Comparison of ENCODE assay signal across 8 cellular contexts in genomic region chr11:119030329-119031047, GRCh38. TPM values are rescaled to one million over a fixed set of nuclear protein-coding genes. Genes with fewer than 3 reads are reported as not detected.
DNase-seq lines count a peak whose midpoint lies in the region; ATAC-seq and TF ChIP-seq lines count a peak whose summit lies in the region.

Gene SLC37A4 (minus strand): TSS chr11:119030877.

- POLR2A ChIA-PET in BJ (lab: Charles Lee): no interaction called here

- no peaks in the 10 kb centered on the region for H3K9me3 Mint-ChIP-seq in activated CD4-positive, alpha-beta T cell treated with anti-CD3 and anti-CD28 coated beads, Interleukin-2, amount 10 ng/mL, durations not matched to agents 24 days and 14 days

- CTCF ChIA-PET in BJ (lab: Yijun Ruan, JAX): interaction anchor here (0.7 to 2.0 kb wide), 3 partner anchors 11 to 341 kb away, joined by 3 to 13 read pairs (median 6); partner anchors contain the start of genes RPS25 and TRAPPC4

- H3K4me3 ChIP-seq in BJ (ENCODE audit: low read depth, low read length): peak within 1 kb of the TSS; percentile 90
- peak within 1 kb of the TSS; percentile 88 for H3K4me3 ChIP-seq in coronary artery

- H3K36me3 Mint-ChIP-seq in activated CD4-positive, alpha-beta T cell treated with anti-CD3 and anti-CD28 coated beads, Interleukin-2, amount 10 ng/mL, durations not matched to agents 24 days and 14 days (ENCODE audit: low read depth): peaks cover 6% of the 10 kb centered on the region

- H3K36me3 ChIP-seq in BJ (ENCODE audit: control insufficient read depth, insufficient read depth, low read length): peaks cover 1% of the 10 kb centered on the region; the same call in 1 of the 2 replicates

- H3K4me1 Mint-ChIP-seq in activated CD4-positive, alpha-beta T cell treated with anti-CD3 and anti-CD28 coated beads, Interleukin-2, amount 10 ng/mL, durations not matched to agents 24 days and 14 days: peaks cover 19% of the 10 kb centered on the region

- peak within 1 kb of the TSS; percentile 49 to 85 for H3K27ac ChIP-seq in coronary artery
- H3K27ac ChIP-seq in layer of hippocampus (ENCODE audit: low read depth, low read length): peak within 1 kb of the TSS; percentile 81

- ATAC-seq in GM19324 (IDR thresholded peaks at IDR 0.05; ENCODE audit: low FRiP score, unreplicated experiment) (peak; percentile 86), HG03469 (IDR thresholded peaks at IDR 0.05; ENCODE audit: unreplicated experiment) (peak; percentile 69)

- H3K27me3 ChIP-seq in BJ (ENCODE audit: control insufficient read depth, insufficient read depth, low read length) (no peaks in the 10 kb centered on the region), layer of hippocampus (ENCODE audit: control insufficient read depth, insufficient read depth, low read length) (no peaks in the 10 kb centered on the region)

- H3K27ac Mint-ChIP-seq in activated CD4-positive, alpha-beta T cell treated with anti-CD3 and anti-CD28 coated beads, Interleukin-2, amount 10 ng/mL, durations not matched to agents 24 days and 14 days: peak within 1 kb of the TSS; percentile 89

- no peaks in the 10 kb centered on the region for H3K27me3 Mint-ChIP-seq in activated CD4-positive, alpha-beta T cell treated with anti-CD3 and anti-CD28 coated beads, Interleukin-2, amount 10 ng/mL, durations not matched to agents 24 days and 14 days

- intact Hi-C loops in activated CD4-positive, alpha-beta T cell treated with anti-CD3 and anti-CD28 coated beads, Interleukin-2, amount 10 ng/mL, durations not matched to agents 24 days and 14 days (cut with micrococcal nuclease): loop anchor here (1.0 to 2.0 kb wide), 4 partner anchors 12 to 36 kb away; partner anchors contain the start of genes CENATAC, HYOU1, RPS25 and TRAPPC4

- DNase-seq in BJ (ENCODE audit: low read depth) (peak; percentile 85), NCI-H526 treated with DMSO at 0.1 percent for 48 hours (lab: John Stamatoyannopoulos, UW) (peak; percentile 99), coronary artery (ENCODE audit: low spot score) (peak; percentile 97)
- DNase-seq in activated CD4-positive, alpha-beta T cell treated with anti-CD3 and anti-CD28 coated beads, Interleukin-2, amount 10 ng/mL, durations not matched to agents 24 days and 14 days: peak; percentile 100
- DNase-seq in stimulated activated CD4-positive, alpha-beta T cell treated with anti-CD3 and anti-CD28 coated beads, Interleukin-1b, Interleukin-23, amount 100 ng/mL, for 4 hours (ENCODE audit: low read depth in 2 of 2): peak; percentile 99

- peak within 1 kb of the TSS; percentile 83 for H3K4me3 Mint-ChIP-seq in activated CD4-positive, alpha-beta T cell treated with anti-CD3 and anti-CD28 coated beads, Interleukin-2, amount 10 ng/mL, durations not matched to agents 24 days and 14 days

- peak; percentile 94 for TF ChIP-seq CTCF in BJ (IDR thresholded peaks at IDR 0.05; ENCODE audit: insufficient read depth, low read depth, low read length)
- peak; percentile 82 for TF ChIP-seq CTCF in coronary artery (IDR thresholded peaks at IDR 0.05)

RNA-seq across cellular contexts. Expression of gene SLC37A4, which starts in this region (rescaled TPM):
- polyA plus RNA-seq in BJ (2011; rRNA removed): 14.1 and 21.4 TPM in 2 replicates
- 10.4 and 18.2 TPM in 2 replicates for polyA minus RNA-seq in BJ (2011; rRNA and poly(A)+ RNA removed)
- total RNA-seq in activated CD4-positive, alpha-beta T cell treated with anti-CD3 and anti-CD28 coated beads, Interleukin-2, amount 10 ng/mL, durations not matched to agents 24 days and 14 days: 28.8 and 31.6 TPM in 2 replicates

Comparison
In these comparisons a context has a peak if more than half of its experiments do, and no peak if none do; other contexts are left out.
1. Peak in every context shown above with its lines: DNase-seq, ATAC-seq, H3K4me3 ChIP-seq and H3K27ac ChIP-seq.